Comparison of ENCODE assay signal across 29 cellular contexts in genomic region chr2:204251118-204251757, GRCh38.
DNase-seq lines count a peak whose midpoint lies in the region; ATAC-seq, FAIRE-seq and TF ChIP-seq lines count a peak whose summit lies in the region.
"Had no signal": no experiment of that assay in that cellular context is flagged by ENCODE, and none has a peak within 500 bp of the region (broad histone marks: within the 10 kb centered on the region; RNA-seq: fewer than 3 reads in every experiment).

No MANE protein-coding gene starts in this region.

- H3K27ac Mint-ChIP-seq in activated naive CD4-positive, alpha-beta T cell treated with anti-CD3 and anti-CD28 coated beads for 36 hours = no peak overlapping the region
- H3K27ac Mint-ChIP-seq in activated naive CD4-positive, alpha-beta T cell treated with anti-CD3 and anti-CD28 coated beads, Interleukin-2, amount 10 ng/mL, durations not matched to agents 7 days and 5 days = no peak overlapping the region
- H3K27ac Mint-ChIP-seq in endodermal cell = no peak overlapping the region
- H3K27ac Mint-ChIP-seq: activated naive CD8-positive, alpha-beta T cell; activated T-helper 1 cell treated with anti-CD3 and anti-CD28 coated beads, Interleukin-12 subunit alpha, Interleukin-12 subunit beta, Interleukin-2, Interleukin-4 antibody, amounts not matched to agents 30 ng/mL and 10 ng/mL and 1 ng/mL, durations not matched to agents 14 hours and 24 hours and 36 hours; nephron; stimulated activated effector memory CD8-positive, alpha-beta T cell treated with anti-CD3 and anti-CD28 coated beads, Interleukin-12 subunit alpha, Interleukin-12 subunit beta, amount 100 ng/mL, for 72 hours; WTC11 had no signal

- H3K4me1 Mint-ChIP-seq in activated naive CD4-positive, alpha-beta T cell treated with anti-CD3 and anti-CD28 coated beads for 36 hours (ENCODE audit: low read depth) = peaks cover 1% of the 10 kb centered on the region
- H3K4me1 Mint-ChIP-seq in activated naive CD4-positive, alpha-beta T cell treated with anti-CD3 and anti-CD28 coated beads, Interleukin-2, amount 10 ng/mL, durations not matched to agents 7 days and 5 days = no peaks in the 10 kb centered on the region
- H3K4me1 Mint-ChIP-seq in endodermal cell = peaks cover 16% of the 10 kb centered on the region
- H3K4me1 Mint-ChIP-seq: stimulated activated effector memory CD8-positive, alpha-beta T cell treated with anti-CD3 and anti-CD28 coated beads, Interleukin-12 subunit alpha, Interleukin-12 subunit beta, amount 100 ng/mL, for 72 hours; WTC11 had no signal

- TF ChIP-seq CTCF in endodermal cell (conservative IDR thresholded peaks at IDR 0.05) = no peak

- no peaks in the 10 kb centered on the region for H3K9me3 Mint-ChIP-seq in activated naive CD4-positive, alpha-beta T cell treated with anti-CD3 and anti-CD28 coated beads for 36 hours
- no peaks in the 10 kb centered on the region for H3K9me3 Mint-ChIP-seq in activated naive CD4-positive, alpha-beta T cell treated with anti-CD3 and anti-CD28 coated beads, Interleukin-2, amount 10 ng/mL, durations not matched to agents 7 days and 5 days
- H3K9me3 Mint-ChIP-seq in endodermal cell = no peaks in the 10 kb centered on the region
- H3K9me3 Mint-ChIP-seq: activated T-helper 1 cell treated with anti-CD3 and anti-CD28 coated beads, Interleukin-12 subunit alpha, Interleukin-12 subunit beta, Interleukin-2, Interleukin-4 antibody, amounts not matched to agents 30 ng/mL and 10 ng/mL and 1 ng/mL, durations not matched to agents 14 hours and 24 hours and 36 hours; nephron; stimulated activated effector memory CD8-positive, alpha-beta T cell treated with anti-CD3 and anti-CD28 coated beads, Interleukin-12 subunit alpha, Interleukin-12 subunit beta, amount 100 ng/mL, for 72 hours; WTC11 had no signal

- H3K36me3 ChIP-seq in endodermal cell (ENCODE audit: control insufficient read depth, insufficient read depth, low read length) = no peaks in the 10 kb centered on the region
- H3K36me3 ChIP-seq: BE2C, ovary, vagina had no signal

- no peak for TF ChIP-seq POLR2A in GM12892 (IDR thresholded peaks at IDR 0.05; ENCODE audit: low read depth, low read length)

- intact Hi-C loops in activated naive CD4-positive, alpha-beta T cell treated with anti-CD3 and anti-CD28 coated beads for 36 hours (cut with micrococcal nuclease) = no loop called here

- no peaks in the 10 kb centered on the region for H3K9me3 ChIP-seq in endodermal cell (ENCODE audit: control insufficient read depth, low read length)
- H3K9me3 ChIP-seq: BE2C, ovary, testis, vagina had no signal

- H3K4me3 ChIP-seq in endodermal cell (ENCODE audit: low read length) = no peak overlapping the region
- H3K4me3 ChIP-seq: K562, ovary, PC-9, smooth muscle cell, testis, vagina had no signal

- peak; percentile 47 for DNase-seq in activated naive CD4-positive, alpha-beta T cell treated with anti-CD3 and anti-CD28 coated beads for 36 hours
- DNase-seq in activated naive CD4-positive, alpha-beta T cell treated with anti-CD3 and anti-CD28 coated beads, Interleukin-2, amount 10 ng/mL, durations not matched to agents 7 days and 5 days = no peak
- DNase-seq in stimulated activated naive CD8-positive, alpha-beta T cell treated with anti-CD3 and anti-CD28 coated beads, Interleukin-15, Interleukin-2, amounts not matched to agents 100 U/mL and 50 U/mL, for 24 hours = peak; percentile 8
- DNase-seq in endodermal cell (no peak), NK-92 (lab: John Stamatoyannopoulos, UW; ENCODE audit: unreplicated experiment) (no peak), GM12892 (ENCODE audit: insufficient read length) (no peak)
- DNase-seq: BE2C; DMS79; H7; NCI-H1436; NK-92 treated with Interleukin-12 subunit alpha and Interleukin-12 subunit beta, amount 100 ng/mL, for 24 hours; ovary; PC-9; SHP77; stimulated activated CD4-positive, alpha-beta T cell treated with anti-CD3 and anti-CD28 coated beads, Interleukin-2, amount 100 ng/mL, for 48 hours; T-helper 9 cell had no signal

- FAIRE-seq in GM12892 (lab: Jason Lieb, UNC) = no peak
- FAIRE-seq: GM12891, K562, keratinocyte had no signal

- no peak overlapping the region for H3K9ac ChIP-seq in endodermal cell (ENCODE audit: extremely low read depth, low read length, poor library complexity, severe bottlenecking)

- H3K27me3 Mint-ChIP-seq in activated naive CD4-positive, alpha-beta T cell treated with anti-CD3 and anti-CD28 coated beads for 36 hours (ENCODE audit: low read depth) = peaks cover 3% of the 10 kb centered on the region
- peaks cover 22% of the 10 kb centered on the region for H3K27me3 Mint-ChIP-seq in activated naive CD4-positive, alpha-beta T cell treated with anti-CD3 and anti-CD28 coated beads, Interleukin-2, amount 10 ng/mL, durations not matched to agents 7 days and 5 days
- peaks cover 11% of the 10 kb centered on the region for H3K27me3 Mint-ChIP-seq in endodermal cell (ENCODE audit: insufficient read depth)

- no peaks in the 10 kb centered on the region for H3K27me3 ChIP-seq in endodermal cell (ENCODE audit: control insufficient read depth, insufficient read depth, low read length, poor library complexity, severe bottlenecking)
- H3K27me3 ChIP-seq: BE2C, ovary, testis, vagina had no signal

- H3K36me3 Mint-ChIP-seq in activated naive CD4-positive, alpha-beta T cell treated with anti-CD3 and anti-CD28 coated beads for 36 hours (ENCODE audit: low read depth) = no peaks in the 10 kb centered on the region
- no peaks in the 10 kb centered on the region for H3K36me3 Mint-ChIP-seq in activated naive CD4-positive, alpha-beta T cell treated with anti-CD3 and anti-CD28 coated beads, Interleukin-2, amount 10 ng/mL, durations not matched to agents 7 days and 5 days
- H3K36me3 Mint-ChIP-seq in endodermal cell (ENCODE audit: low read depth) = no peaks in the 10 kb centered on the region
- H3K36me3 Mint-ChIP-seq: activated naive CD8-positive, alpha-beta T cell; stimulated activated effector memory CD8-positive, alpha-beta T cell treated with anti-CD3 and anti-CD28 coated beads, Interleukin-12 subunit alpha, Interleukin-12 subunit beta, amount 100 ng/mL, for 72 hours; WTC11 had no signal

- peaks cover 6% of the 10 kb centered on the region for H3K4me1 ChIP-seq in endodermal cell (ENCODE audit: control insufficient read depth, insufficient read depth, low read length)
- H3K4me1 ChIP-seq: BE2C, testis, vagina had no signal

- WGBS in endodermal cell (ENCODE audit: insufficient coverage in 1 of 2, insufficient read length in 1 of 2), 2 experiments = 85 to 96% methylated on average over 2 to 7 of the region's 7 CpGs

- no peak overlapping the region for H3K27ac ChIP-seq in endodermal cell (ENCODE audit: low read depth, low read length)
- H3K27ac ChIP-seq: ovary, PC-9, testis, vagina had no signal

- H3K4me3 Mint-ChIP-seq in activated naive CD4-positive, alpha-beta T cell treated with anti-CD3 and anti-CD28 coated beads for 36 hours = no peak overlapping the region
- no peak overlapping the region for H3K4me3 Mint-ChIP-seq in activated naive CD4-positive, alpha-beta T cell treated with anti-CD3 and anti-CD28 coated beads, Interleukin-2, amount 10 ng/mL, durations not matched to agents 7 days and 5 days
- no peak overlapping the region for H3K4me3 Mint-ChIP-seq in endodermal cell
- H3K4me3 Mint-ChIP-seq: activated naive CD8-positive, alpha-beta T cell; activated T-helper 1 cell treated with anti-CD3 and anti-CD28 coated beads, Interleukin-12 subunit alpha, Interleukin-12 subunit beta, Interleukin-2, Interleukin-4 antibody, amounts not matched to agents 30 ng/mL and 10 ng/mL and 1 ng/mL, durations not matched to agents 14 hours and 24 hours and 36 hours; nephron; stimulated activated effector memory CD8-positive, alpha-beta T cell treated with anti-CD3 and anti-CD28 coated beads, Interleukin-12 subunit alpha, Interleukin-12 subunit beta, amount 100 ng/mL, for 72 hours; WTC11 had no signal

- ATAC-seq in GM19372 (IDR thresholded peaks at IDR 0.05; ENCODE audit: low read depth, unreplicated experiment) (peak; percentile 57), HG03280 (IDR thresholded peaks at IDR 0.05; ENCODE audit: unreplicated experiment) (peak; percentile 68)
- ATAC-seq in stimulated activated naive CD8-positive, alpha-beta T cell treated with anti-CD3 and anti-CD28 coated beads, Interleukin-15, Interleukin-2, amounts not matched to agents 100 U/mL and 50 U/mL, for 24 hours = peak; percentile 60
- ATAC-seq: K562; stimulated activated effector memory CD8-positive, alpha-beta T cell treated with anti-CD3 and anti-CD28 coated beads, Interleukin-12 subunit alpha, Interleukin-12 subunit beta, amount 100 ng/mL, for 72 hours; WTC11 had no signal

- CTCF ChIA-PET in activated naive CD4-positive, alpha-beta T cell treated with anti-CD3 and anti-CD28 coated beads for 36 hours (lab: Charles Lee) = interaction anchor here (0.6 to 2.5 kb wide), 5 partner anchors 9 to 143 kb away, joined by 3 to 16 read pairs (median 3); no protein-coding TSS in a partner anchor
- CTCF ChIA-PET in activated naive CD4-positive, alpha-beta T cell treated with anti-CD3 and anti-CD28 coated beads, Interleukin-2, amount 10 ng/mL, durations not matched to agents 7 days and 5 days (lab: Charles Lee) = interaction anchor here (4.6 kb wide), 1 partner anchor 10 kb away, joined by 31 read pairs; no protein-coding TSS in a partner anchor

Comparison
In these comparisons a context has a peak if more than half of its experiments do, and no peak if none do; other contexts are left out.
1. DNase-seq: peak in activated naive CD4-positive, alpha-beta T cell treated with anti-CD3 and anti-CD28 coated beads for 36 hours (single experiment) and stimulated activated naive CD8-positive, alpha-beta T cell treated with anti-CD3 and anti-CD28 coated beads, Interleukin-15, Interleukin-2, amounts not matched to agents 100 U/mL and 50 U/mL, for 24 hours (single experiment); none in activated naive CD4-positive, alpha-beta T cell treated with anti-CD3 and anti-CD28 coated beads, Interleukin-2, amount 10 ng/mL, durations not matched to agents 7 days and 5 days (single experiment), endodermal cell (single experiment), NK-92 (single experiment) and GM12892 (single experiment).
2. Peak in every context shown above with its lines, with median percentiles within 50 percentile points of each other: ATAC-seq.